8 cellular contexts compared by ENCODE assay signal in the genomic region with DNA sequence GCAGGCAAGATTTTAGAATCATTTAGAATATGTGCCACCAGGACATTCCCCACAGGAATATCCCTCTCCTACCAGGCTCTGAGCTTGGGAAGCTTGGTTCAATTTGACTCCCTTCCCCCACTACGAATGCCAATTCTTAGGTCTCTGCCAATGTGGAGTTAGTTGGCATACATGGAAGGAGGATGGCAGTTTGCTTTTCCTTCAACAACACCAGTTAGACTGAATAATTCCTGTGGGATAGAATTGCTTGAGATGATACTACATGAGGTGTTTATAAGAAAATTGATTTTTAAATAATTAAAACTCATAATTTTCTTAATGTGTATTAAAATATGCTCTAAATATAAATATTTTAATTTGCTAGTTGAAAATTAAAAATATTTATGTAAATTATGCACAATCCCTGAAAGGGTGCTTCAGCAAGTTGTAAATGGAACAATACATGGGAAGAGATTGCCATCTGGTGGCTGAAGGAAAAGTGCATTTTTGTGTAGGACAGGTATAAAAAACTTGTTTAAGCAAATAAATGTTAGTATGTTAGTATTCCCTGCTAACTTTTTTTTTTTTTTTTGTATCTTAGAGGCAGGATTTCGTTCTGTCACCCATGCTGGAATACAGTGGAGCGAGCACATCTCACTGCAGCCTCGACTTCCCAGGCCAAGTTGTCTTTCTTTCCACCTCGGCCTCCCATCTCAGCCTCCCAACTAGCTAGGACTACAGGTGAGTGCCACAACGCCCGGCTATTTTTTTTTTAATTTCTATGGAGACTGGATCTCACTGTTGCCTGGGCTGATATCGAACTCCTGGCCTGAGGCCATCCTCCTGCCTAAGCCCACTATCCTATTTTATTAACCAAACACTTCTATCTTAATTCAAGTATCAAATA. TPM values are rescaled to one million over a fixed set of nuclear protein-coding genes. Genes with fewer than 3 reads are reported as not detected.
DNase-seq lines count a peak whose midpoint lies in the region; ATAC-seq, FAIRE-seq and TF ChIP-seq lines count a peak whose summit lies in the region.

No MANE protein-coding gene starts in this region.

- intact Hi-C loops in breast epithelium (cut with DNase I; ENCODE audit: low total_unique reads), result loop anchor here (5.0 kb wide), 1 partner anchor 264 kb away; no protein-coding TSS in a partner anchor
- intact Hi-C loops in kidney (cut with DNase I), result loop anchor here (10.0 kb wide), 1 partner anchor 582 kb away; no protein-coding TSS in a partner anchor

- no peak overlapping the region for H3K4me3 Mint-ChIP-seq in stimulated activated naive B cell treated with anti-CD40 and anti-IgM and Interleukin-4, amounts not matched to agents 10 μg/mL and 1 μg/mL and 100 μg/mL, for 72 hours

- no peak for TF ChIP-seq POLR2A in breast epithelium (IDR thresholded peaks at IDR 0.05)

- peak; percentile 83 to 92 (median 84) for TF ChIP-seq CTCF in breast epithelium (IDR thresholded peaks at IDR 0.05)
- peak; percentile 70 for TF ChIP-seq CTCF in kidney (IDR thresholded peaks at IDR 0.05; ENCODE audit: borderline replicate concordance, extremely low read depth, insufficient read depth)

- DNase-seq in A172 (ENCODE audit: low spot score), result peak; percentile 40
- DNase-seq in EH (ENCODE audit: low read depth), result peak; percentile 71
- peak; percentile 30 to 76 for DNase-seq in SJCRH30
- no peak for DNase-seq in breast epithelium (ENCODE audit: low spot score in 2 of 2)
- no peak for DNase-seq in kidney
- DNase-seq in stimulated activated naive B cell treated with anti-CD40 and anti-IgM and Interleukin-4, amounts not matched to agents 10 μg/mL and 1 μg/mL and 100 μg/mL, for 72 hours, result peak; percentile 31
- no peak for DNase-seq in activated effector memory CD4-positive, alpha-beta T cell treated with Interleukin-2 at 50 U/mL for 16 hours

- TF ChIP-seq EP300 in Ishikawa (IDR thresholded peaks at IDR 0.05; ENCODE audit: borderline replicate concordance), result no peak

- H3K4me1 Mint-ChIP-seq in stimulated activated naive B cell treated with anti-CD40 and anti-IgM and Interleukin-4, amounts not matched to agents 10 μg/mL and 1 μg/mL and 100 μg/mL, for 72 hours, result no peaks in the 10 kb centered on the region

- peak; percentile 48 to 63 for ATAC-seq in stimulated activated naive B cell treated with anti-CD40 and anti-IgM and Interleukin-4, amounts not matched to agents 10 μg/mL and 1 μg/mL and 100 μg/mL, for 72 hours (replicated peaks)

- H3K27ac ChIP-seq in SJCRH30, result no peak overlapping the region
- no peak overlapping the region for H3K27ac ChIP-seq in breast epithelium
- no peak overlapping the region for H3K27ac ChIP-seq in kidney (ENCODE audit: low read depth in 2 of 2, low read length in 2 of 2)

- H3K27ac Mint-ChIP-seq in stimulated activated naive B cell treated with anti-CD40 and anti-IgM and Interleukin-4, amounts not matched to agents 10 μg/mL and 1 μg/mL and 100 μg/mL, for 72 hours, result no peak overlapping the region

- H3K9me3 ChIP-seq in SJCRH30 (replicated peaks), result no peaks in the 10 kb centered on the region
- no peaks in the 10 kb centered on the region for H3K9me3 ChIP-seq in breast epithelium
- no peaks in the 10 kb centered on the region for H3K9me3 ChIP-seq in kidney (ENCODE audit: control insufficient read depth in 1 of 2, low read length in 2 of 2)

- H3K9ac ChIP-seq in kidney (ENCODE audit: low read length in 2 of 2), result no peak overlapping the region

- no peaks in the 10 kb centered on the region for H3K27me3 Mint-ChIP-seq in stimulated activated naive B cell treated with anti-CD40 and anti-IgM and Interleukin-4, amounts not matched to agents 10 μg/mL and 1 μg/mL and 100 μg/mL, for 72 hours

- H3K36me3 Mint-ChIP-seq in stimulated activated naive B cell treated with anti-CD40 and anti-IgM and Interleukin-4, amounts not matched to agents 10 μg/mL and 1 μg/mL and 100 μg/mL, for 72 hours, result no peaks in the 10 kb centered on the region

- H3K9me3 Mint-ChIP-seq in stimulated activated naive B cell treated with anti-CD40 and anti-IgM and Interleukin-4, amounts not matched to agents 10 μg/mL and 1 μg/mL and 100 μg/mL, for 72 hours, result no peaks in the 10 kb centered on the region

- H3K27me3 ChIP-seq in SJCRH30 (no peaks in the 10 kb centered on the region), breast epithelium (no peaks in the 10 kb centered on the region)

- H3K4me1 ChIP-seq in SJCRH30, result no peaks in the 10 kb centered on the region
- H3K4me1 ChIP-seq in breast epithelium, result no peaks in the 10 kb centered on the region
- no peaks in the 10 kb centered on the region for H3K4me1 ChIP-seq in kidney (ENCODE audit: control insufficient read depth in 1 of 2, insufficient read depth in 1 of 2, low read depth in 1 of 2, low read length in 2 of 2)

- peak; percentile 99 for TF ChIP-seq RAD21 in Ishikawa (IDR thresholded peaks at IDR 0.05; ENCODE audit: low read depth)

- no peak overlapping the region for H3K4me3 ChIP-seq in SJCRH30
- H3K4me3 ChIP-seq in breast epithelium, result no peak overlapping the region
- H3K4me3 ChIP-seq in kidney (ENCODE audit: low read length in 2 of 2), result no peak overlapping the region

- peak; percentile 98 for FAIRE-seq in kidney (lab: Jason Lieb, UNC)

- H3K36me3 ChIP-seq in SJCRH30, result no peaks in the 10 kb centered on the region
- no peaks in the 10 kb centered on the region for H3K36me3 ChIP-seq in breast epithelium
- no peaks in the 10 kb centered on the region for H3K36me3 ChIP-seq in kidney (ENCODE audit: control insufficient read depth in 1 of 2, insufficient read depth in 2 of 2, low read length in 2 of 2)

TF ChIP-seq in Ishikawa, 13 proteins besides CTCF, POLR2A, EP300 and RAD21:
- TF ChIP-seq TEAD4 (IDR thresholded peaks at IDR 0.05) (no peak), ZBTB7A (IDR thresholded peaks at IDR 0.05; ENCODE audit: low read depth) (no peak), TCF12 (IDR thresholded peaks at IDR 0.05; ENCODE audit: low read depth) (no peak), CEBPB (IDR thresholded peaks at IDR 0.05) (no peak), FOXM1 (IDR thresholded peaks at IDR 0.05; ENCODE audit: borderline replicate concordance, low read depth) (no peak), TAF1 (IDR thresholded peaks at IDR 0.05; ENCODE audit: low read depth) (no peak), NFIC (IDR thresholded peaks at IDR 0.05) (no peak), EGR1 (IDR thresholded peaks at IDR 0.05) (no peak), YY1 (IDR thresholded peaks at IDR 0.05; ENCODE audit: low read depth) (no peak), CREB1 (IDR thresholded peaks at IDR 0.05; ENCODE audit: low read depth) (no peak)
- TF ChIP-seq, protein P1, sequence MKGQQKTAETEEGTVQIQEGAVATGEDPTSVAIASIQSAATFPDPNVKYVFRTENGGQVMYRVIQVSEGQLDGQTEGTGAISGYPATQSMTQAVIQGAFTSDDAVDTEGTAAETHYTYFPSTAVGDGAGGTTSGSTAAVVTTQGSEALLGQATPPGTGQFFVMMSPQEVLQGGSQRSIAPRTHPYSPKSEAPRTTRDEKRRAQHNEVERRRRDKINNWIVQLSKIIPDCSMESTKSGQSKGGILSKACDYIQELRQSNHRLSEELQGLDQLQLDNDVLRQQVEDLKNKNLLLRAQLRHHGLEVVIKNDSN (IDR thresholded peaks at IDR 0.05), result no peak
- TF ChIP-seq, protein P2, sequence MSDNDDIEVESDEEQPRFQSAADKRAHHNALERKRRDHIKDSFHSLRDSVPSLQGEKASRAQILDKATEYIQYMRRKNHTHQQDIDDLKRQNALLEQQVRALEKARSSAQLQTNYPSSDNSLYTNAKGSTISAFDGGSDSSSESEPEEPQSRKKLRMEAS (IDR thresholded peaks at IDR 0.05), result no peak
- TF ChIP-seq, protein P3, sequence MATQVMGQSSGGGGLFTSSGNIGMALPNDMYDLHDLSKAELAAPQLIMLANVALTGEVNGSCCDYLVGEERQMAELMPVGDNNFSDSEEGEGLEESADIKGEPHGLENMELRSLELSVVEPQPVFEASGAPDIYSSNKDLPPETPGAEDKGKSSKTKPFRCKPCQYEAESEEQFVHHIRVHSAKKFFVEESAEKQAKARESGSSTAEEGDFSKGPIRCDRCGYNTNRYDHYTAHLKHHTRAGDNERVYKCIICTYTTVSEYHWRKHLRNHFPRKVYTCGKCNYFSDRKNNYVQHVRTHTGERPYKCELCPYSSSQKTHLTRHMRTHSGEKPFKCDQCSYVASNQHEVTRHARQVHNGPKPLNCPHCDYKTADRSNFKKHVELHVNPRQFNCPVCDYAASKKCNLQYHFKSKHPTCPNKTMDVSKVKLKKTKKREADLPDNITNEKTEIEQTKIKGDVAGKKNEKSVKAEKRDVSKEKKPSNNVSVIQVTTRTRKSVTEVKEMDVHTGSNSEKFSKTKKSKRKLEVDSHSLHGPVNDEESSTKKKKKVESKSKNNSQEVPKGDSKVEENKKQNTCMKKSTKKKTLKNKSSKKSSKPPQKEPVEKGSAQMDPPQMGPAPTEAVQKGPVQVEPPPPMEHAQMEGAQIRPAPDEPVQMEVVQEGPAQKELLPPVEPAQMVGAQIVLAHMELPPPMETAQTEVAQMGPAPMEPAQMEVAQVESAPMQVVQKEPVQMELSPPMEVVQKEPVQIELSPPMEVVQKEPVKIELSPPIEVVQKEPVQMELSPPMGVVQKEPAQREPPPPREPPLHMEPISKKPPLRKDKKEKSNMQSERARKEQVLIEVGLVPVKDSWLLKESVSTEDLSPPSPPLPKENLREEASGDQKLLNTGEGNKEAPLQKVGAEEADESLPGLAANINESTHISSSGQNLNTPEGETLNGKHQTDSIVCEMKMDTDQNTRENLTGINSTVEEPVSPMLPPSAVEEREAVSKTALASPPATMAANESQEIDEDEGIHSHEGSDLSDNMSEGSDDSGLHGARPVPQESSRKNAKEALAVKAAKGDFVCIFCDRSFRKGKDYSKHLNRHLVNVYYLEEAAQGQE (IDR thresholded peaks at IDR 0.05; ENCODE audit: low read depth), result no peak

RNA-seq across cellular contexts. Expression of a gene that starts 25.8 kb away (rescaled TPM):
- 99.7 and 101 TPM in 2 replicates for total RNA-seq in A172 (2014; rRNA removed; shearing (Covaris generic))
- total RNA-seq in SJCRH30 (2014; rRNA removed; shearing (Covaris generic)), result 171 and 173 TPM in 2 replicates
- total RNA-seq in breast epithelium (10 to 100 TPM; 50.1 to 60.0 (median 50.8) TPM), kidney (85.9 TPM)
- polyA plus RNA-seq in kidney (ENCODE audit: insufficient read depth, low read depth, low replicate concordance), result 99.1 TPM

RNA-seq across cellular contexts. Expression of a gene that starts 54.8 kb away (rescaled TPM):
- total RNA-seq in A172 (2014; rRNA removed; shearing (Covaris generic)), result 43.1 and 46.1 TPM in 2 replicates
- 46.1 and 47.0 TPM in 2 replicates for total RNA-seq in SJCRH30 (2014; rRNA removed; shearing (Covaris generic))
- 10 to 100 TPM; 28.8 to 51.7 (median 44.2) TPM for total RNA-seq in breast epithelium
- total RNA-seq in kidney, result 40.2 TPM
- 59.5 TPM for polyA plus RNA-seq in kidney (ENCODE audit: insufficient read depth, low read depth, low replicate concordance)

Comparison
In these comparisons a context has a peak if more than half of its experiments do, and no peak if none do; other contexts are left out.
1. DNase-seq: peak in A172 (single experiment), EH (single experiment), SJCRH30 (2 of 2) and stimulated activated naive B cell treated with anti-CD40 and anti-IgM and Interleukin-4, amounts not matched to agents 10 μg/mL and 1 μg/mL and 100 μg/mL, for 72 hours (single experiment); none in breast epithelium (0 of 2), kidney (single experiment) and activated effector memory CD4-positive, alpha-beta T cell treated with Interleukin-2 at 50 U/mL for 16 hours (single experiment).